8 cellular contexts compared by ENCODE assay signal in the genomic region with DNA sequence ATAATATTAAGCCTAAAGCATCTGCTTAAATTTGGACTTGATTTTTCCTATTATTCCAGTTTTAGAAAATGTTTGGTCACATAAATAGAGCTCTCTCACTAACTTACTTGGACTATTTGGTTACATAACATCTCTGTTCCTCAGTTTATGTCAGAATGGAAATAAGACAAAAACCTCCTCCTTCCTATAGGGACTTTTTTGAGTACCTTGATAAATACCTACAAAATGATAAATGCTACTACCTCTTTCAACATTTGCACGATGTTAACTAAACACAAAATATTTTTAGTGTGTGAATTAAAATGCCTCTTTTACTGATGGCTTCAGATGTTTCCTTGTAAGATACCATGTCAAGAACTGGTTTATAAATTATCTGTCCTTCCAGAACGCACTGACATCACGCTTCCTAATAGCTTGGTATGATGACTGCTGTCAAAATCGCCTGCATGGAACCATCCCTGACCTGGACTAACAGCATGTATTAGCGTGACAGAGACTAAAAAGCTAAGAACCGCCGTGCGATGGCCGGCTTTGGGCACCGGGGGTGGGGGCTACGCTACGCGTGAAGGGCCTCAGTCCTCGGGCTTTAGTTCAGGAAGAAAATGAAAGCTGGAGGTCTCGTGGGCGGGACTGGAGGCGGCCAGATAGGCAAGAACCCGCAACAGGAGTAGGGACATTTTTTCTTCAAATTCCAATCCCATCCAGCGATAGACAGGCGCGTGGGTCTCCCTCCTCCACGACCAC.
A peak's percentile ranks its signal among the peaks of the same experiment; 100 is the strongest.
DNase-seq lines count a peak whose midpoint lies in the region; ATAC-seq, FAIRE-seq and TF ChIP-seq lines count a peak whose summit lies in the region.

No MANE protein-coding gene starts in this region.

- ATAC-seq in Panc1 (peak; percentile 36), HG03095 (IDR thresholded peaks at IDR 0.05; ENCODE audit: unreplicated experiment) (no peak), HG03442 (IDR thresholded peaks at IDR 0.05; ENCODE audit: unreplicated experiment) (no peak)

- H3K27me3 ChIP-seq in Panc1 (ENCODE audit: control insufficient read depth, insufficient read depth, low read length) (no peaks in the 10 kb centered on the region), mononuclear cell (ENCODE audit: insufficient read depth, low read length) (peaks cover 73% of the 10 kb centered on the region)
- peaks cover 3% of the 10 kb centered on the region for H3K27me3 ChIP-seq in effector memory CD4-positive, alpha-beta T cell (replicated peaks; ENCODE audit: control insufficient read depth, insufficient read depth, low read length, poor library complexity, severe bottlenecking)

- FAIRE-seq in GM19239 (lab: Jason Lieb, UNC), result peak; percentile 55

- no TSS peak for BruUV-seq in Panc1 (replicated peaks; lab: Mats Ljungman, UMichigan)

- H3K4me3 ChIP-seq in Panc1 (ENCODE audit: low read depth in 2 of 2, low read length in 2 of 2) (peak overlapping the region; percentile 75 to 85), mononuclear cell (ENCODE audit: low read length) (peak overlapping the region; percentile 40)
- H3K4me3 ChIP-seq in effector memory CD4-positive, alpha-beta T cell (ENCODE audit: insufficient read depth, low read depth, low read length, poor library complexity, severe bottlenecking), result peak overlapping the region; percentile 65

- no peaks in the 10 kb centered on the region for H3K36me3 ChIP-seq in Panc1 (ENCODE audit: control insufficient read depth, insufficient read depth, low read length)
- H3K36me3 ChIP-seq in effector memory CD4-positive, alpha-beta T cell (ENCODE audit: control insufficient read depth, insufficient read depth, low read length), result no peaks in the 10 kb centered on the region

- DNase-seq in AG08395 (ENCODE audit: low spot score), result peak; percentile 26
- DNase-seq in GM19239 (ENCODE audit: insufficient read length, low spot score), result no peak
- DNase-seq in Panc1 (ENCODE audit: low read depth, low spot score), result no peak
- DNase-seq in effector memory CD4-positive, alpha-beta T cell, result no peak
- DNase-seq in RPMI8226, result no peak

- in situ Hi-C loops in Panc1 (cut with HindIII; ENCODE audit: low pct_unique_long_range_greater_than_20kb, low sequenced_read_pairs), result no loop called here

- peak overlapping the region; percentile 31; the same call in 1 of the 2 replicates for H3K27ac ChIP-seq in Panc1 (ENCODE audit: low read length)
- H3K27ac ChIP-seq in effector memory CD4-positive, alpha-beta T cell (ENCODE audit: insufficient read depth, low read length, poor library complexity, severe bottlenecking), result no peak overlapping the region

- POLR2A ChIA-PET in Panc1 (lab: Charles Lee), result no interaction called here

- H3K4me1 ChIP-seq in Panc1 (ENCODE audit: control insufficient read depth, insufficient read depth, low read length) (0 out of 2 replicates have a peak, but pooled peaks cover 3% of the 10 kb centered on the region), mononuclear cell (ENCODE audit: insufficient read depth, low read length) (peaks cover 15% of the 10 kb centered on the region)
- H3K4me1 ChIP-seq in effector memory CD4-positive, alpha-beta T cell (ENCODE audit: control insufficient read depth, insufficient read depth, low read length, poor library complexity, severe bottlenecking), result peaks cover 16% of the 10 kb centered on the region

- H3K9me3 ChIP-seq in Panc1 (ENCODE audit: control insufficient read depth, insufficient read depth, low read depth, low read length), result no peaks in the 10 kb centered on the region
- no peaks in the 10 kb centered on the region for H3K9me3 ChIP-seq in effector memory CD4-positive, alpha-beta T cell (ENCODE audit: control insufficient read depth, low read length)
- H3K9me3 ChIP-seq in mononuclear cell (ENCODE audit: low read depth, low read length), result no peaks in the 10 kb centered on the region

- TF ChIP-seq CTCF in Panc1 (IDR thresholded peaks at IDR 0.05), result no peak

- intact Hi-C loops in Panc1 (cut with micrococcal nuclease; ENCODE audit: unreplicated experiment), result loop anchor here (5.0 kb wide), 2 partner anchors 128 to 312 kb away; no protein-coding TSS in a partner anchor

- CTCF ChIA-PET in Panc1 (lab: Charles Lee), result interaction anchor here (0.6 to 1.4 kb wide), 3 partner anchors 121 to 387 kb away, joined by 3 to 5 read pairs (median 4); no protein-coding TSS in a partner anchor
